ENCODE assay signal across 1 cellular context in genomic region chr17:67824735-67825626, GRCh38.
TF ChIP-seq lines count a peak whose summit lies in the region.

BPTF (plus strand) TSS chr17:67825503; CDS start chr17:67825725, 222 bp downstream.

TF ChIP-seq in HepG2, 621 proteins besides CTCF, POLR2A, EP300 and RAD21 (continued from another document and continues in another):
- TF ChIP-seq ATF4 (CRISPR knock-in tag; IDR thresholded peaks at IDR 0.05) (no peak; a peak in 1 of 4 replicates), MTA3 (CRISPR knock-in tag; IDR thresholded peaks at IDR 0.05) (no peak), KLF11 (CRISPR knock-in tag; IDR thresholded peaks at IDR 0.05) (peak; percentile 41; the same call in 1 of the 2 replicates), SOX13 (IDR thresholded peaks at IDR 0.05) (no peak), SOX13 (CRISPR knock-in tag; conservative IDR thresholded peaks at IDR 0.05 in 1 of 2, IDR thresholded peaks at IDR 0.05 in 1 of 2) (peak in 1 of 2 experiments; percentile 23; a peak in 1 of 4 replicates), MEF2D (CRISPR knock-in tag; IDR thresholded peaks at IDR 0.05) (no peak), ZNF274 (CRISPR knock-in tag; IDR thresholded peaks at IDR 0.05) (no peak), XBP1 (CRISPR knock-in tag; IDR thresholded peaks at IDR 0.05) (no peak), RBM22 (optimal IDR thresholded peaks at IDR 0.05; ENCODE audit: low read length) (peak; percentile 36), ZNF879 (CRISPR knock-in tag; IDR thresholded peaks at IDR 0.05) (no peak), NFIB (CRISPR knock-in tag; IDR thresholded peaks at IDR 0.05; ENCODE audit: borderline replicate concordance) (no peak), TEAD3 (CRISPR knock-in tag; optimal IDR thresholded peaks at IDR 0.05; ENCODE audit: borderline replicate concordance) (peak; percentile 82), ZNF12 (CRISPR knock-in tag; IDR thresholded peaks at IDR 0.05) (no peak), ZNF878 (CRISPR knock-in tag; IDR thresholded peaks at IDR 0.05) (no peak; the same call in 1 of the 2 replicates), ZNF569 (CRISPR knock-in tag; IDR thresholded peaks at IDR 0.05; ENCODE audit: borderline replicate concordance) (0 out of 2 replicates have a peak, but pooled peaks have one; percentile 51), CERS6 (CRISPR knock-in tag; IDR thresholded peaks at IDR 0.05) (no peak), ZNF251 (CRISPR knock-in tag; IDR thresholded peaks at IDR 0.05) (no peak), ERF (CRISPR knock-in tag; IDR thresholded peaks at IDR 0.05) (peak; percentile 91), MXD1 (CRISPR knock-in tag; IDR thresholded peaks at IDR 0.05) (peak; percentile 46; the same call in 1 of the 2 replicates), ZKSCAN1 (IDR thresholded peaks at IDR 0.05; ENCODE audit: low read length) (0 out of 2 replicates have a peak, but pooled peaks have one; percentile 28), CHD2 (IDR thresholded peaks at IDR 0.05; ENCODE audit: low read depth, low read length) (0 out of 2 replicates have a peak, but pooled peaks have one; percentile 46), ZNF589 (CRISPR knock-in tag; conservative IDR thresholded peaks at IDR 0.05) (peak; percentile 38; the same call in 1 of the 2 replicates), ZNF776 (CRISPR knock-in tag; IDR thresholded peaks at IDR 0.05) (no peak), YEATS4 (CRISPR knock-in tag; IDR thresholded peaks at IDR 0.05; ENCODE audit: borderline replicate concordance) (peak; percentile 95), ZBTB42 (CRISPR knock-in tag; IDR thresholded peaks at IDR 0.05) (no peak), ZNF570 (CRISPR knock-in tag; IDR thresholded peaks at IDR 0.05; ENCODE audit: borderline replicate concordance) (no peak), ZNF138 (CRISPR knock-in tag; IDR thresholded peaks at IDR 0.05; ENCODE audit: low read depth) (no peak), ZBTB46 (CRISPR knock-in tag; IDR thresholded peaks at IDR 0.05; ENCODE audit: borderline replicate concordance) (no peak), ZKSCAN5 (CRISPR knock-in tag; IDR thresholded peaks at IDR 0.05) (no peak), ZNF790 (CRISPR knock-in tag; IDR thresholded peaks at IDR 0.05; ENCODE audit: borderline replicate concordance) (no peak; the same call in 1 of the 2 replicates), HNF4A (CRISPR knock-in tag; IDR thresholded peaks at IDR 0.05) (no peak)
- TF ChIP-seq, protein P1, sequence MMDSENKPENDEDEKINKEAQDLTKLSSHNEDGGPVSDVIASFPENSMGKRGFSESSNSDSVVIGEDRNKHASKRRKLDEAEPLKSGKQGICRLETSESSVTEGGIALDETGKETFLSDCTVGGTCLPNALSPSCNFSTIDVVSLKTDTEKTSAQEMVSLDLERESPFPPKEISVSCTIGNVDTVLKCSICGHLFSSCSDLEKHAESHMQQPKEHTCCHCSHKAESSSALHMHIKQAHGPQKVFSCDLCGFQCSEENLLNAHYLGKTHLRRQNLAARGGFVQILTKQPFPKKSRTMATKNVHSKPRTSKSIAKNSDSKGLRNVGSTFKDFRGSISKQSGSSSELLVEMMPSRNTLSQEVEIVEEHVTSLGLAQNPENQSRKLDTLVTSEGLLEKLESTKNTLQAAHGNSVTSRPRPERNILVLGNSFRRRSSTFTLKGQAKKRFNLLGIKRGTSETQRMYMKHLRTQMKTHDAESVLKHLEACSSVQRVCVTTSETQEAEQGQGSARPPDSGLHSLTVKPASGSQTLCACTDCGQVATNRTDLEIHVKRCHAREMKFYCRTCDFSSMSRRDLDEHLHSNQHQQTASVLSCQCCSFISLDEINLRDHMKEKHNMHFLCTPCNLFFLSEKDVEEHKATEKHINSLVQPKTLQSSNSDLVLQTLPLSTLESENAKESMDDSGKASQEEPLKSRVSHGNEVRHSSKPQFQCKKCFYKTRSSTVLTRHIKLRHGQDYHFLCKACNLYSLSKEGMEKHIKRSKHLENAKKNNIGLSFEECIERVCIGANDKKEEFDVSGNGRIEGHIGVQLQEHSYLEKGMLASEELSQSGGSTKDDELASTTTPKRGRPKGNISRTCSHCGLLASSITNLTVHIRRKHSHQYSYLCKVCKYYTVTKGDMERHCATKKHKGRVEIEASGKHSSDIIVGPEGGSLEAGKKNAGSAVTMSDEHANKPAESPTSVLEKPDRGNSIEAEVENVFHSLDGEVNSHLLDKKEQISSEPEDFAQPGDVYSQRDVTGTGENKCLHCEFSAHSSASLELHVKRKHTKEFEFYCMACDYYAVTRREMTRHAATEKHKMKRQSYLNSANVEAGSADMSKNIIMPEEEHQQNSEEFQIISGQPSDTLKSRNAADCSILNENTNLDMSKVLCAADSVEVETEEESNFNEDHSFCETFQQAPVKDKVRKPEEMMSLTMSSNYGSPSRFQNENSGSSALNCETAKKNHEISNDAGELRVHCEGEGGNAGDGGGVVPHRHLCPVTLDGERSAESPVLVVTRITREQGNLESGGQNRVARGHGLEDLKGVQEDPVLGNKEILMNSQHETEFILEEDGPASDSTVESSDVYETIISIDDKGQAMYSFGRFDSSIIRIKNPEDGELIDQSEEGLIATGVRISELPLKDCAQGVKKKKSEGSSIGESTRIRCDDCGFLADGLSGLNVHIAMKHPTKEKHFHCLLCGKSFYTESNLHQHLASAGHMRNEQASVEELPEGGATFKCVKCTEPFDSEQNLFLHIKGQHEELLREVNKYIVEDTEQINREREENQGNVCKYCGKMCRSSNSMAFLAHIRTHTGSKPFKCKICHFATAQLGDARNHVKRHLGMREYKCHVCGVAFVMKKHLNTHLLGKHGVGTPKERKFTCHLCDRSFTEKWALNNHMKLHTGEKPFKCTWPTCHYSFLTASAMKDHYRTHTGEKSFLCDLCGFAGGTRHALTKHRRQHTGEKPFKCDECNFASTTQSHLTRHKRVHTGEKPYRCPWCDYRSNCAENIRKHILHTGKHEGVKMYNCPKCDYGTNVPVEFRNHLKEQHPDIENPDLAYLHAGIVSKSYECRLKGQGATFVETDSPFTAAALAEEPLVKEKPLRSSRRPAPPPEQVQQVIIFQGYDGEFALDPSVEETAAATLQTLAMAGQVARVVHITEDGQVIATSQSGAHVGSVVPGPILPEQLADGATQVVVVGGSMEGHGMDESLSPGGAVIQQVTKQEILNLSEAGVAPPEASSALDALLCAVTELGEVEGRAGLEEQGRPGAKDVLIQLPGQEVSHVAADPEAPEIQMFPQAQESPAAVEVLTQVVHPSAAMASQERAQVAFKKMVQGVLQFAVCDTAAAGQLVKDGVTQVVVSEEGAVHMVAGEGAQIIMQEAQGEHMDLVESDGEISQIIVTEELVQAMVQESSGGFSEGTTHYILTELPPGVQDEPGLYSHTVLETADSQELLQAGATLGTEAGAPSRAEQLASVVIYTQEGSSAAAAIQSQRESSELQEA (CRISPR knock-in tag; IDR thresholded peaks at IDR 0.05; ENCODE audit: not compliant biosample characterization) = no peak
- TF ChIP-seq, protein P2, sequence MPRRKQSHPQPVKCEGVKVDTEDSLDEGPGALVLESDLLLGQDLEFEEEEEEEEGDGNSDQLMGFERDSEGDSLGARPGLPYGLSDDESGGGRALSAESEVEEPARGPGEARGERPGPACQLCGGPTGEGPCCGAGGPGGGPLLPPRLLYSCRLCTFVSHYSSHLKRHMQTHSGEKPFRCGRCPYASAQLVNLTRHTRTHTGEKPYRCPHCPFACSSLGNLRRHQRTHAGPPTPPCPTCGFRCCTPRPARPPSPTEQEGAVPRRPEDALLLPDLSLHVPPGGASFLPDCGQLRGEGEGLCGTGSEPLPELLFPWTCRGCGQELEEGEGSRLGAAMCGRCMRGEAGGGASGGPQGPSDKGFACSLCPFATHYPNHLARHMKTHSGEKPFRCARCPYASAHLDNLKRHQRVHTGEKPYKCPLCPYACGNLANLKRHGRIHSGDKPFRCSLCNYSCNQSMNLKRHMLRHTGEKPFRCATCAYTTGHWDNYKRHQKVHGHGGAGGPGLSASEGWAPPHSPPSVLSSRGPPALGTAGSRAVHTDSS (CRISPR knock-in tag; conservative IDR thresholded peaks at IDR 0.05) = no peak; the same call in 1 of the 2 replicates
- TF ChIP-seq, protein P3, sequence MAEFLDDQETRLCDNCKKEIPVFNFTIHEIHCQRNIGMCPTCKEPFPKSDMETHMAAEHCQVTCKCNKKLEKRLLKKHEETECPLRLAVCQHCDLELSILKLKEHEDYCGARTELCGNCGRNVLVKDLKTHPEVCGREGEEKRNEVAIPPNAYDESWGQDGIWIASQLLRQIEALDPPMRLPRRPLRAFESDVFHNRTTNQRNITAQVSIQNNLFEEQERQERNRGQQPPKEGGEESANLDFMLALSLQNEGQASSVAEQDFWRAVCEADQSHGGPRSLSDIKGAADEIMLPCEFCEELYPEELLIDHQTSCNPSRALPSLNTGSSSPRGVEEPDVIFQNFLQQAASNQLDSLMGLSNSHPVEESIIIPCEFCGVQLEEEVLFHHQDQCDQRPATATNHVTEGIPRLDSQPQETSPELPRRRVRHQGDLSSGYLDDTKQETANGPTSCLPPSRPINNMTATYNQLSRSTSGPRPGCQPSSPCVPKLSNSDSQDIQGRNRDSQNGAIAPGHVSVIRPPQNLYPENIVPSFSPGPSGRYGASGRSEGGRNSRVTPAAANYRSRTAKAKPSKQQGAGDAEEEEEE (CRISPR knock-in tag; IDR thresholded peaks at IDR 0.05; ENCODE audit: borderline replicate concordance) = no peak
- TF ChIP-seq, protein P4, sequence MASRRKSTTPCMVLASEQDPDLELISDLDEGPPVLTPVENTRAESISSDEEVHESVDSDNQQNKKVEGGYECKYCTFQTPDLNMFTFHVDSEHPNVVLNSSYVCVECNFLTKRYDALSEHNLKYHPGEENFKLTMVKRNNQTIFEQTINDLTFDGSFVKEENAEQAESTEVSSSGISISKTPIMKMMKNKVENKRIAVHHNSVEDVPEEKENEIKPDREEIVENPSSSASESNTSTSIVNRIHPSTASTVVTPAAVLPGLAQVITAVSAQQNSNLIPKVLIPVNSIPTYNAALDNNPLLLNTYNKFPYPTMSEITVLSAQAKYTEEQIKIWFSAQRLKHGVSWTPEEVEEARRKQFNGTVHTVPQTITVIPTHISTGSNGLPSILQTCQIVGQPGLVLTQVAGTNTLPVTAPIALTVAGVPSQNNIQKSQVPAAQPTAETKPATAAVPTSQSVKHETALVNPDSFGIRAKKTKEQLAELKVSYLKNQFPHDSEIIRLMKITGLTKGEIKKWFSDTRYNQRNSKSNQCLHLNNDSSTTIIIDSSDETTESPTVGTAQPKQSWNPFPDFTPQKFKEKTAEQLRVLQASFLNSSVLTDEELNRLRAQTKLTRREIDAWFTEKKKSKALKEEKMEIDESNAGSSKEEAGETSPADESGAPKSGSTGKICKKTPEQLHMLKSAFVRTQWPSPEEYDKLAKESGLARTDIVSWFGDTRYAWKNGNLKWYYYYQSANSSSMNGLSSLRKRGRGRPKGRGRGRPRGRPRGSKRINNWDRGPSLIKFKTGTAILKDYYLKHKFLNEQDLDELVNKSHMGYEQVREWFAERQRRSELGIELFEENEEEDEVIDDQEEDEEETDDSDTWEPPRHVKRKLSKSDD (CRISPR knock-in tag; IDR thresholded peaks at IDR 0.05; ENCODE audit: low read depth) = peak; percentile 74; the same call in 1 of the 2 replicates
- TF ChIP-seq, protein P5, sequence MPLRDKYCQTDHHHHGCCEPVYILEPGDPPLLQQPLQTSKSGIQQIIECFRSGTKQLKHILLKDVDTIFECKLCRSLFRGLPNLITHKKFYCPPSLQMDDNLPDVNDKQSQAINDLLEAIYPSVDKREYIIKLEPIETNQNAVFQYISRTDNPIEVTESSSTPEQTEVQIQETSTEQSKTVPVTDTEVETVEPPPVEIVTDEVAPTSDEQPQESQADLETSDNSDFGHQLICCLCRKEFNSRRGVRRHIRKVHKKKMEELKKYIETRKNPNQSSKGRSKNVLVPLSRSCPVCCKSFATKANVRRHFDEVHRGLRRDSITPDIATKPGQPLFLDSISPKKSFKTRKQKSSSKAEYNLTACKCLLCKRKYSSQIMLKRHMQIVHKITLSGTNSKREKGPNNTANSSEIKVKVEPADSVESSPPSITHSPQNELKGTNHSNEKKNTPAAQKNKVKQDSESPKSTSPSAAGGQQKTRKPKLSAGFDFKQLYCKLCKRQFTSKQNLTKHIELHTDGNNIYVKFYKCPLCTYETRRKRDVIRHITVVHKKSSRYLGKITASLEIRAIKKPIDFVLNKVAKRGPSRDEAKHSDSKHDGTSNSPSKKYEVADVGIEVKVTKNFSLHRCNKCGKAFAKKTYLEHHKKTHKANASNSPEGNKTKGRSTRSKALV (CRISPR knock-in tag; IDR thresholded peaks at IDR 0.05) = 0 out of 2 replicates have a peak, but pooled peaks have one; percentile 78
- TF ChIP-seq, protein P6, sequence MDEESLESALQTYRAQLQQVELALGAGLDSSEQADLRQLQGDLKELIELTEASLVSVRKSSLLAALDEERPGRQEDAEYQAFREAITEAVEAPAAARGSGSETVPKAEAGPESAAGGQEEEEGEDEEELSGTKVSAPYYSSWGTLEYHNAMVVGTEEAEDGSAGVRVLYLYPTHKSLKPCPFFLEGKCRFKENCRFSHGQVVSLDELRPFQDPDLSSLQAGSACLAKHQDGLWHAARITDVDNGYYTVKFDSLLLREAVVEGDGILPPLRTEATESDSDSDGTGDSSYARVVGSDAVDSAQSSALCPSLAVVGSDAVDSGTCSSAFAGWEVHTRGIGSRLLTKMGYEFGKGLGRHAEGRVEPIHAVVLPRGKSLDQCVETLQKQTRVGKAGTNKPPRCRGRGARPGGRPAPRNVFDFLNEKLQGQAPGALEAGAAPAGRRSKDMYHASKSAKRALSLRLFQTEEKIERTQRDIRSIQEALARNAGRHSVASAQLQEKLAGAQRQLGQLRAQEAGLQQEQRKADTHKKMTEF (CRISPR knock-in tag; IDR thresholded peaks at IDR 0.05) = peak; percentile 75; the same call in 1 of the 2 replicates
